22 cellular contexts compared by ENCODE assay signal in genomic region chr5:176189857-176190256, GRCh38.
"Had no signal": no experiment of that assay in that cellular context is flagged by ENCODE, and none has a peak within 500 bp of the region (broad histone marks: within the 10 kb centered on the region; RNA-seq: fewer than 3 reads in every experiment).

No MANE protein-coding gene starts in this region.

- H3K4me1 ChIP-seq: colonic mucosa, foreskin keratinocyte, gastrocnemius medialis, heart right ventricle had no signal

- H3K9me3 ChIP-seq: colonic mucosa, esophagus muscularis mucosa, esophagus squamous epithelium, gastrocnemius medialis, gastroesophageal sphincter, heart left ventricle, heart right ventricle had no signal

- ATAC-seq: effector memory CD8-positive, alpha-beta T cell; esophagus mucosa; foreskin keratinocyte; gastrocnemius medialis; gastroesophageal sphincter; heart left ventricle; heart right ventricle had no signal

- H3K27ac ChIP-seq: colonic mucosa, coronary artery, epithelial cell of prostate, esophagus muscularis mucosa, esophagus squamous epithelium, foreskin keratinocyte, gastrocnemius medialis, gastroesophageal sphincter, heart left ventricle, heart right ventricle had no signal

- H3K27me3 ChIP-seq: colonic mucosa, gastrocnemius medialis had no signal

- H3K4me3 Mint-ChIP-seq: dendritic cell treated with granulocyte-macrophage colony-stimulating factor and Interleukin-4, amounts not matched to agents 40 ng/mL and 50 ng/mL, for 4 days; effector memory CD8-positive, alpha-beta T cell had no signal

- DNase-seq: colonic mucosa; cortex of kidney; dermis blood vessel endothelial cell; effector CD4-positive, alpha-beta T cell; effector CD8-positive, alpha-beta T cell; effector memory CD4-positive, alpha-beta T cell; effector memory CD8-positive, alpha-beta T cell; erythroblast; esophagus squamous epithelium; foreskin fibroblast; foreskin keratinocyte; foreskin melanocyte; gastrocnemius medialis; glutamatergic neuron; heart left ventricle; heart right ventricle had no signal

- H3K4me3 ChIP-seq: colonic mucosa, coronary artery, esophagus muscularis mucosa, esophagus squamous epithelium, gastrocnemius medialis, gastroesophageal sphincter, heart left ventricle, heart right ventricle had no signal

- H3K9me3 Mint-ChIP-seq: dendritic cell treated with granulocyte-macrophage colony-stimulating factor and Interleukin-4, amounts not matched to agents 40 ng/mL and 50 ng/mL, for 4 days; effector memory CD8-positive, alpha-beta T cell had no signal

- H3K27ac Mint-ChIP-seq: dendritic cell treated with granulocyte-macrophage colony-stimulating factor and Interleukin-4, amounts not matched to agents 40 ng/mL and 50 ng/mL, for 4 days; effector memory CD8-positive, alpha-beta T cell had no signal

- H3K36me3 ChIP-seq: colonic mucosa, esophagus muscularis mucosa, esophagus squamous epithelium, gastrocnemius medialis, gastroesophageal sphincter, heart left ventricle, heart right ventricle had no signal
